In genomic region chr17:20979007-20979791, GRCh38 we compare ENCODE assay signal across 8 cellular contexts.
A peak's percentile ranks its signal among the peaks of the same experiment; 100 is the strongest.
DNase-seq lines count a peak whose midpoint lies in the region; ATAC-seq, FAIRE-seq and TF ChIP-seq lines count a peak whose summit lies in the region.
"Not testable (repeated sequence)": the region's sequence is repeated elsewhere in the genome, so short reads cannot be mapped to it uniquely, and the experiment has no call there.

No MANE protein-coding gene starts in this region.

- CTCF ChIA-PET in HepG2 (lab: Yijun Ruan, JAX; ENCODE audit: low intra/inter-chr PET ratio, low total read pairs), result not testable (repeated sequence)

- WGBS in HepG2 (ENCODE audit: low lambda C conversion rate), result 55% methylated on average over 6 of the region's 9 CpGs
- 47 to 52% methylated on average over 9 of the region's 9 CpGs for WGBS in pancreas, 2 donors

- FAIRE-seq in GM19239 (lab: Jason Lieb, UNC) (peak; percentile 40), HepG2 (lab: Jason Lieb, UNC) (peak; percentile 65)
- FAIRE-seq in pancreas (lab: Jason Lieb, UNC), result not testable (repeated sequence)

- H3K27me3 Mint-ChIP-seq in activated CD4-positive, alpha-beta T cell treated with anti-CD3 and anti-CD28 coated beads, Interleukin-2, amount 10 ng/mL, durations not matched to agents 24 days and 14 days; glutamatergic neuron (ENCODE audit: unreplicated experiment): not testable (repeated sequence)

- TF ChIP-seq POLR2A in HepG2 (IDR thresholded peaks at IDR 0.05; ENCODE audit: insufficient read depth in 1 of 2, low read depth in 2 of 2, low read length in 2 of 2), result not testable (repeated sequence)

- H3K4me3 Mint-ChIP-seq in activated CD4-positive, alpha-beta T cell treated with anti-CD3 and anti-CD28 coated beads, Interleukin-2, amount 10 ng/mL, durations not matched to agents 24 days and 14 days, result not testable (repeated sequence)
- peak overlapping the region; percentile 22 for H3K4me3 Mint-ChIP-seq in glutamatergic neuron (ENCODE audit: unreplicated experiment)

- DNase-seq in CMK (ENCODE audit: low read depth) (peak; percentile 37), NCI-H510A treated with DMSO at 0.1 percent for 48 hours (lab: John Stamatoyannopoulos, UW) (peak; percentile 41), ecto neural progenitor cell (ENCODE audit: low spot score) (peak; percentile 35)
- DNase-seq in GM19239 (ENCODE audit: insufficient read length, low spot score); glutamatergic neuron; HepG2 (ENCODE audit: low spot score); pancreas: not testable (repeated sequence)
- peak; percentile 50 for DNase-seq in activated CD4-positive, alpha-beta T cell treated with anti-CD3 and anti-CD28 coated beads, Interleukin-2, amount 10 ng/mL, durations not matched to agents 24 days and 14 days

- H2AFZ ChIP-seq in HepG2 (ENCODE audit: low read length), result not testable (repeated sequence)

- POLR2A ChIA-PET in HepG2 (lab: Yijun Ruan, JAX), result not testable (repeated sequence)

- H3K4me1 ChIP-seq in HepG2 (ENCODE audit: insufficient read depth, low read length) (peaks cover 26% of the 10 kb centered on the region), pancreas (peaks cover 7 to 26% (median 12%) of the 10 kb centered on the region in 3 donors)

- H3K4me2 ChIP-seq in HepG2 (ENCODE audit: low read depth, low read length), result not testable (repeated sequence)

- intact Hi-C loops in activated CD4-positive, alpha-beta T cell treated with anti-CD3 and anti-CD28 coated beads, Interleukin-2, amount 10 ng/mL, durations not matched to agents 24 days and 14 days (cut with micrococcal nuclease); HepG2 (cut with micrococcal nuclease; ENCODE audit: unreplicated experiment); pancreas (cut with DNase I): not testable (repeated sequence)

- H3K9ac ChIP-seq in HepG2 (ENCODE audit: insufficient read depth, low read depth, low read length), result not testable (repeated sequence)

- BruUV-seq in HepG2 (replicated peaks; lab: Mats Ljungman, UMichigan), result not testable (repeated sequence)

- not testable (repeated sequence) for H3K27ac Mint-ChIP-seq in activated CD4-positive, alpha-beta T cell treated with anti-CD3 and anti-CD28 coated beads, Interleukin-2, amount 10 ng/mL, durations not matched to agents 24 days and 14 days
- H3K27ac Mint-ChIP-seq in glutamatergic neuron (ENCODE audit: unreplicated experiment), result peak overlapping the region; percentile 62

- TF ChIP-seq RAD21 in HepG2 (CRISPR knock-in tag; IDR thresholded peaks at IDR 0.05), result not testable (repeated sequence)

- in situ Hi-C loops in HepG2 (cut with HindIII; ENCODE audit: extremely low pct_ligation_motif_present, low pct_unique_long_range_greater_than_20kb), result not testable (repeated sequence)

- H3K27ac ChIP-seq in HepG2 (ENCODE audit: extremely low read length, insufficient read depth, low read length); pancreas: not testable (repeated sequence)

- TF ChIP-seq EP300 in HepG2 (IDR thresholded peaks at IDR 0.05; ENCODE audit: low read depth in 2 of 2, low read length in 2 of 2); HepG2 (CRISPR knock-in tag; IDR thresholded peaks at IDR 0.05; ENCODE audit: borderline replicate concordance): not testable (repeated sequence)

- ATAC-seq in HepG2, result not testable (repeated sequence)
- ATAC-seq in pancreas, result peak; percentile 33 to 63 (median 57)

- not testable (repeated sequence) for H4K20me1 ChIP-seq in HepG2 (ENCODE audit: insufficient read depth, low read length)

- not testable (repeated sequence) for H3K9me3 ChIP-seq in HepG2 (ENCODE audit: low read length); pancreas

- not testable (repeated sequence) for H3K36me3 ChIP-seq in HepG2 (replicated peaks in 1 of 2; ENCODE audit: control insufficient read depth in 1 of 2, insufficient read depth in 2 of 2, low read length in 2 of 2); pancreas

- H3K4me3 ChIP-seq in HepG2 (replicated peaks in 1 of 3; ENCODE audit: insufficient read depth in 1 of 3, low read depth in 2 of 3, low read length in 3 of 3); pancreas: not testable (repeated sequence)

- TF ChIP-seq CTCF in glutamatergic neuron (IDR thresholded peaks at IDR 0.05; ENCODE audit: partially characterized antibody, unreplicated experiment); HepG2 (CRISPR knock-in tag; IDR thresholded peaks at IDR 0.05); pancreas (IDR thresholded peaks at IDR 0.05): not testable (repeated sequence)

- H3K27me3 ChIP-seq in HepG2 (ENCODE audit: control insufficient read depth in 1 of 2, insufficient read depth in 2 of 2, low read length in 2 of 2); pancreas: not testable (repeated sequence)

- H3K36me3 Mint-ChIP-seq in activated CD4-positive, alpha-beta T cell treated with anti-CD3 and anti-CD28 coated beads, Interleukin-2, amount 10 ng/mL, durations not matched to agents 24 days and 14 days (ENCODE audit: low read depth), result not testable (repeated sequence)
- peaks cover 17% of the 10 kb centered on the region for H3K36me3 Mint-ChIP-seq in glutamatergic neuron (ENCODE audit: unreplicated experiment)

- H3K4me1 Mint-ChIP-seq in activated CD4-positive, alpha-beta T cell treated with anti-CD3 and anti-CD28 coated beads, Interleukin-2, amount 10 ng/mL, durations not matched to agents 24 days and 14 days, result not testable (repeated sequence)
- H3K4me1 Mint-ChIP-seq in glutamatergic neuron (ENCODE audit: low read depth, unreplicated experiment), result peaks cover 11% of the 10 kb centered on the region

- not testable (repeated sequence) for H3K9me3 Mint-ChIP-seq in activated CD4-positive, alpha-beta T cell treated with anti-CD3 and anti-CD28 coated beads, Interleukin-2, amount 10 ng/mL, durations not matched to agents 24 days and 14 days; glutamatergic neuron (ENCODE audit: unreplicated experiment)

- not testable (repeated sequence) for H3K79me2 ChIP-seq in HepG2 (ENCODE audit: insufficient read depth, low read length)

TF ChIP-seq in HepG2, 621 proteins besides CTCF, POLR2A, EP300 and RAD21:
- peak; percentile 58; the same call in 1 of the 2 replicates for TF ChIP-seq ZNF263 (CRISPR knock-in tag; IDR thresholded peaks at IDR 0.05)
